Comparison of ENCODE assay signal across 1 cellular context in the genomic region with DNA sequence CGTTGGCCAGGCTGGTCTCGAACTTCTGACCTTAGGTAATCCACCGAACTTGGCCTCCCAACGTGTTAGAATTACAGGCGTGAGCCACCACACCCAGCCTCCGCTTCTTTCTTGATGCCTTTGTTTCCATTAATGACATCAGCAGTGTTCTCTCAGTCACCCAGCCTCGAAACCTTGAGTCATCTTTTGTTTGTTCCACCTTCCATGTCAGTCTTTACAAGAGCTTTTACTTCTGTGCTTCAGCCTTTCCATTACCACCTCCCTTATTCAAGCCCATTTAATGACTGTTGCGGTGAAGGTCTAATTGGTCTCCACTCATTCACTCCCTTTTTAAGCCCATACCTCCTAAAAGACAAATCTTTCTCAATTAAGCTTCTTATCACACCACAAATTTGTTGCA.
TF ChIP-seq lines count a peak whose summit lies in the region.

No MANE protein-coding gene starts in this region.

TF ChIP-seq in WTC11, 78 proteins besides CTCF, POLR2A, EP300 and RAD21 (continued from another document):
- TF ChIP-seq, protein P1, sequence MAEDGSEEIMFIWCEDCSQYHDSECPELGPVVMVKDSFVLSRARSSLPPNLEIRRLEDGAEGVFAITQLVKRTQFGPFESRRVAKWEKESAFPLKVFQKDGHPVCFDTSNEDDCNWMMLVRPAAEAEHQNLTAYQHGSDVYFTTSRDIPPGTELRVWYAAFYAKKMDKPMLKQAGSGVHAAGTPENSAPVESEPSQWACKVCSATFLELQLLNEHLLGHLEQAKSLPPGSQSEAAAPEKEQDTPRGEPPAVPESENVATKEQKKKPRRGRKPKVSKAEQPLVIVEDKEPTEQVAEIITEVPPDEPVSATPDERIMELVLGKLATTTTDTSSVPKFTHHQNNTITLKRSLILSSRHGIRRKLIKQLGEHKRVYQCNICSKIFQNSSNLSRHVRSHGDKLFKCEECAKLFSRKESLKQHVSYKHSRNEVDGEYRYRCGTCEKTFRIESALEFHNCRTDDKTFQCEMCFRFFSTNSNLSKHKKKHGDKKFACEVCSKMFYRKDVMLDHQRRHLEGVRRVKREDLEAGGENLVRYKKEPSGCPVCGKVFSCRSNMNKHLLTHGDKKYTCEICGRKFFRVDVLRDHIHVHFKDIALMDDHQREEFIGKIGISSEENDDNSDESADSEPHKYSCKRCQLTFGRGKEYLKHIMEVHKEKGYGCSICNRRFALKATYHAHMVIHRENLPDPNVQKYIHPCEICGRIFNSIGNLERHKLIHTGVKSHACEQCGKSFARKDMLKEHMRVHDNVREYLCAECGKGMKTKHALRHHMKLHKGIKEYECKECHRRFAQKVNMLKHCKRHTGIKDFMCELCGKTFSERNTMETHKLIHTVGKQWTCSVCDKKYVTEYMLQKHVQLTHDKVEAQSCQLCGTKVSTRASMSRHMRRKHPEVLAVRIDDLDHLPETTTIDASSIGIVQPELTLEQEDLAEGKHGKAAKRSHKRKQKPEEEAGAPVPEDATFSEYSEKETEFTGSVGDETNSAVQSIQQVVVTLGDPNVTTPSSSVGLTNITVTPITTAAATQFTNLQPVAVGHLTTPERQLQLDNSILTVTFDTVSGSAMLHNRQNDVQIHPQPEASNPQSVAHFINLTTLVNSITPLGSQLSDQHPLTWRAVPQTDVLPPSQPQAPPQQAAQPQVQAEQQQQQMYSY (CRISPR knock-in tag; IDR thresholded peaks at IDR 0.05), result no peak
- TF ChIP-seq FOXJ3 (CRISPR knock-in tag; IDR thresholded peaks at IDR 0.05; ENCODE audit: borderline replicate concordance), result no peak
- no peak for TF ChIP-seq GRHL2 (CRISPR knock-in tag; IDR thresholded peaks at IDR 0.05; ENCODE audit: insufficient replicate concordance, severe bottlenecking)
- no peak for TF ChIP-seq ELF4 (CRISPR knock-in tag; IDR thresholded peaks at IDR 0.05; ENCODE audit: low read depth)
- no peak for TF ChIP-seq ZNF317 (CRISPR knock-in tag; IDR thresholded peaks at IDR 0.05; ENCODE audit: borderline replicate concordance, low read depth)
- TF ChIP-seq, protein P2, sequence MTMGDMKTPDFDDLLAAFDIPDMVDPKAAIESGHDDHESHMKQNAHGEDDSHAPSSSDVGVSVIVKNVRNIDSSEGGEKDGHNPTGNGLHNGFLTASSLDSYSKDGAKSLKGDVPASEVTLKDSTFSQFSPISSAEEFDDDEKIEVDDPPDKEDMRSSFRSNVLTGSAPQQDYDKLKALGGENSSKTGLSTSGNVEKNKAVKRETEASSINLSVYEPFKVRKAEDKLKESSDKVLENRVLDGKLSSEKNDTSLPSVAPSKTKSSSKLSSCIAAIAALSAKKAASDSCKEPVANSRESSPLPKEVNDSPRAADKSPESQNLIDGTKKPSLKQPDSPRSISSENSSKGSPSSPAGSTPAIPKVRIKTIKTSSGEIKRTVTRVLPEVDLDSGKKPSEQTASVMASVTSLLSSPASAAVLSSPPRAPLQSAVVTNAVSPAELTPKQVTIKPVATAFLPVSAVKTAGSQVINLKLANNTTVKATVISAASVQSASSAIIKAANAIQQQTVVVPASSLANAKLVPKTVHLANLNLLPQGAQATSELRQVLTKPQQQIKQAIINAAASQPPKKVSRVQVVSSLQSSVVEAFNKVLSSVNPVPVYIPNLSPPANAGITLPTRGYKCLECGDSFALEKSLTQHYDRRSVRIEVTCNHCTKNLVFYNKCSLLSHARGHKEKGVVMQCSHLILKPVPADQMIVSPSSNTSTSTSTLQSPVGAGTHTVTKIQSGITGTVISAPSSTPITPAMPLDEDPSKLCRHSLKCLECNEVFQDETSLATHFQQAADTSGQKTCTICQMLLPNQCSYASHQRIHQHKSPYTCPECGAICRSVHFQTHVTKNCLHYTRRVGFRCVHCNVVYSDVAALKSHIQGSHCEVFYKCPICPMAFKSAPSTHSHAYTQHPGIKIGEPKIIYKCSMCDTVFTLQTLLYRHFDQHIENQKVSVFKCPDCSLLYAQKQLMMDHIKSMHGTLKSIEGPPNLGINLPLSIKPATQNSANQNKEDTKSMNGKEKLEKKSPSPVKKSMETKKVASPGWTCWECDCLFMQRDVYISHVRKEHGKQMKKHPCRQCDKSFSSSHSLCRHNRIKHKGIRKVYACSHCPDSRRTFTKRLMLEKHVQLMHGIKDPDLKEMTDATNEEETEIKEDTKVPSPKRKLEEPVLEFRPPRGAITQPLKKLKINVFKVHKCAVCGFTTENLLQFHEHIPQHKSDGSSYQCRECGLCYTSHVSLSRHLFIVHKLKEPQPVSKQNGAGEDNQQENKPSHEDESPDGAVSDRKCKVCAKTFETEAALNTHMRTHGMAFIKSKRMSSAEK (CRISPR knock-in tag; IDR thresholded peaks at IDR 0.05; ENCODE audit: borderline replicate concordance), result no peak
- TF ChIP-seq, protein P3, sequence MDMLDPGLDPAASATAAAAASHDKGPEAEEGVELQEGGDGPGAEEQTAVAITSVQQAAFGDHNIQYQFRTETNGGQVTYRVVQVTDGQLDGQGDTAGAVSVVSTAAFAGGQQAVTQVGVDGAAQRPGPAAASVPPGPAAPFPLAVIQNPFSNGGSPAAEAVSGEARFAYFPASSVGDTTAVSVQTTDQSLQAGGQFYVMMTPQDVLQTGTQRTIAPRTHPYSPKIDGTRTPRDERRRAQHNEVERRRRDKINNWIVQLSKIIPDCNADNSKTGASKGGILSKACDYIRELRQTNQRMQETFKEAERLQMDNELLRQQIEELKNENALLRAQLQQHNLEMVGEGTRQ (CRISPR knock-in tag; IDR thresholded peaks at IDR 0.05), result no peak
- TF ChIP-seq ESRRA (CRISPR knock-in tag; IDR thresholded peaks at IDR 0.05; ENCODE audit: borderline replicate concordance), result no peak
- TF ChIP-seq, protein P4, sequence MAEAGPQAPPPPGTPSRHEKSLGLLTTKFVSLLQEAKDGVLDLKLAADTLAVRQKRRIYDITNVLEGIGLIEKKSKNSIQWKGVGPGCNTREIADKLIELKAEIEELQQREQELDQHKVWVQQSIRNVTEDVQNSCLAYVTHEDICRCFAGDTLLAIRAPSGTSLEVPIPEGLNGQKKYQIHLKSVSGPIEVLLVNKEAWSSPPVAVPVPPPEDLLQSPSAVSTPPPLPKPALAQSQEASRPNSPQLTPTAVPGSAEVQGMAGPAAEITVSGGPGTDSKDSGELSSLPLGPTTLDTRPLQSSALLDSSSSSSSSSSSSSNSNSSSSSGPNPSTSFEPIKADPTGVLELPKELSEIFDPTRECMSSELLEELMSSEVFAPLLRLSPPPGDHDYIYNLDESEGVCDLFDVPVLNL (CRISPR knock-in tag; IDR thresholded peaks at IDR 0.05; ENCODE audit: borderline replicate concordance, low read depth), result no peak
- TF ChIP-seq EMX1 (CRISPR knock-in tag; IDR thresholded peaks at IDR 0.05), result no peak
- TF ChIP-seq CREM (CRISPR knock-in tag; IDR thresholded peaks at IDR 0.05), result no peak
